In genomic region chr2:23680951-23681350, GRCh38 we compare ENCODE assay signal across 8 cellular contexts.
"Had no signal": no experiment of that assay in that cellular context is flagged by ENCODE, and none has a peak within 500 bp of the region (broad histone marks: within the 10 kb centered on the region; RNA-seq: fewer than 3 reads in every experiment).

No MANE protein-coding gene starts in this region.

- H2AFZ ChIP-seq: GM23248 had no signal

- H3K36me3 ChIP-seq: HAP-1 had no signal

- H3K9ac ChIP-seq: GM23248 had no signal

- H3K4me3 ChIP-seq: GM23248, HAP-1, K562 had no signal

- H3K4me1 ChIP-seq: HAP-1 had no signal

- DNase-seq: GM23248, GOT3, H7 had no signal

- ATAC-seq: HCT116, HepG2, K562 had no signal

- H3K27ac ChIP-seq: GM23248, HL-60 had no signal
